In the genomic region with DNA sequence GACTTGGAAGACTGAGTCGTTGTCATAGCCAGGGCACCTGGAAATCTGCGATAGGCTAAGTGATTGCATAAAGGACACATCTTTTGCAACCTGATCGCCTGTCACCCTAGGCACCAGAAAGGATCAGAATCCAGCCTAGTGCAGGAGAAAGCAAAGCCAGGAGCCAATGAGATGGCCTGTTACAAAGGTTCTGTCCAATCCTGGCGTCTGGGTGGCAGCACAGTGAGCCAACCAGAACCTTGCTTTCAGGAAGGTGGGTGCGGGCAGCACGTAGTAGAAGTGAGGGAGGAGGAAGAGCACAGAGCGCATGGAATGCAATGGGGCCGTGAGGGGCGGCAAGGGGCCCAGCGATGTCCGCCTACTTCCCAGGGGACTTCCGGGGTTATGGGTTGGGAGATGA, we compare ENCODE assay signal across 1 cellular context.
TF ChIP-seq lines count a peak whose summit lies in the region.

No MANE protein-coding gene starts in this region.

TF ChIP-seq in GM23338, 12 proteins besides CTCF, POLR2A, EP300 and RAD21:
- TF ChIP-seq, protein P1, sequence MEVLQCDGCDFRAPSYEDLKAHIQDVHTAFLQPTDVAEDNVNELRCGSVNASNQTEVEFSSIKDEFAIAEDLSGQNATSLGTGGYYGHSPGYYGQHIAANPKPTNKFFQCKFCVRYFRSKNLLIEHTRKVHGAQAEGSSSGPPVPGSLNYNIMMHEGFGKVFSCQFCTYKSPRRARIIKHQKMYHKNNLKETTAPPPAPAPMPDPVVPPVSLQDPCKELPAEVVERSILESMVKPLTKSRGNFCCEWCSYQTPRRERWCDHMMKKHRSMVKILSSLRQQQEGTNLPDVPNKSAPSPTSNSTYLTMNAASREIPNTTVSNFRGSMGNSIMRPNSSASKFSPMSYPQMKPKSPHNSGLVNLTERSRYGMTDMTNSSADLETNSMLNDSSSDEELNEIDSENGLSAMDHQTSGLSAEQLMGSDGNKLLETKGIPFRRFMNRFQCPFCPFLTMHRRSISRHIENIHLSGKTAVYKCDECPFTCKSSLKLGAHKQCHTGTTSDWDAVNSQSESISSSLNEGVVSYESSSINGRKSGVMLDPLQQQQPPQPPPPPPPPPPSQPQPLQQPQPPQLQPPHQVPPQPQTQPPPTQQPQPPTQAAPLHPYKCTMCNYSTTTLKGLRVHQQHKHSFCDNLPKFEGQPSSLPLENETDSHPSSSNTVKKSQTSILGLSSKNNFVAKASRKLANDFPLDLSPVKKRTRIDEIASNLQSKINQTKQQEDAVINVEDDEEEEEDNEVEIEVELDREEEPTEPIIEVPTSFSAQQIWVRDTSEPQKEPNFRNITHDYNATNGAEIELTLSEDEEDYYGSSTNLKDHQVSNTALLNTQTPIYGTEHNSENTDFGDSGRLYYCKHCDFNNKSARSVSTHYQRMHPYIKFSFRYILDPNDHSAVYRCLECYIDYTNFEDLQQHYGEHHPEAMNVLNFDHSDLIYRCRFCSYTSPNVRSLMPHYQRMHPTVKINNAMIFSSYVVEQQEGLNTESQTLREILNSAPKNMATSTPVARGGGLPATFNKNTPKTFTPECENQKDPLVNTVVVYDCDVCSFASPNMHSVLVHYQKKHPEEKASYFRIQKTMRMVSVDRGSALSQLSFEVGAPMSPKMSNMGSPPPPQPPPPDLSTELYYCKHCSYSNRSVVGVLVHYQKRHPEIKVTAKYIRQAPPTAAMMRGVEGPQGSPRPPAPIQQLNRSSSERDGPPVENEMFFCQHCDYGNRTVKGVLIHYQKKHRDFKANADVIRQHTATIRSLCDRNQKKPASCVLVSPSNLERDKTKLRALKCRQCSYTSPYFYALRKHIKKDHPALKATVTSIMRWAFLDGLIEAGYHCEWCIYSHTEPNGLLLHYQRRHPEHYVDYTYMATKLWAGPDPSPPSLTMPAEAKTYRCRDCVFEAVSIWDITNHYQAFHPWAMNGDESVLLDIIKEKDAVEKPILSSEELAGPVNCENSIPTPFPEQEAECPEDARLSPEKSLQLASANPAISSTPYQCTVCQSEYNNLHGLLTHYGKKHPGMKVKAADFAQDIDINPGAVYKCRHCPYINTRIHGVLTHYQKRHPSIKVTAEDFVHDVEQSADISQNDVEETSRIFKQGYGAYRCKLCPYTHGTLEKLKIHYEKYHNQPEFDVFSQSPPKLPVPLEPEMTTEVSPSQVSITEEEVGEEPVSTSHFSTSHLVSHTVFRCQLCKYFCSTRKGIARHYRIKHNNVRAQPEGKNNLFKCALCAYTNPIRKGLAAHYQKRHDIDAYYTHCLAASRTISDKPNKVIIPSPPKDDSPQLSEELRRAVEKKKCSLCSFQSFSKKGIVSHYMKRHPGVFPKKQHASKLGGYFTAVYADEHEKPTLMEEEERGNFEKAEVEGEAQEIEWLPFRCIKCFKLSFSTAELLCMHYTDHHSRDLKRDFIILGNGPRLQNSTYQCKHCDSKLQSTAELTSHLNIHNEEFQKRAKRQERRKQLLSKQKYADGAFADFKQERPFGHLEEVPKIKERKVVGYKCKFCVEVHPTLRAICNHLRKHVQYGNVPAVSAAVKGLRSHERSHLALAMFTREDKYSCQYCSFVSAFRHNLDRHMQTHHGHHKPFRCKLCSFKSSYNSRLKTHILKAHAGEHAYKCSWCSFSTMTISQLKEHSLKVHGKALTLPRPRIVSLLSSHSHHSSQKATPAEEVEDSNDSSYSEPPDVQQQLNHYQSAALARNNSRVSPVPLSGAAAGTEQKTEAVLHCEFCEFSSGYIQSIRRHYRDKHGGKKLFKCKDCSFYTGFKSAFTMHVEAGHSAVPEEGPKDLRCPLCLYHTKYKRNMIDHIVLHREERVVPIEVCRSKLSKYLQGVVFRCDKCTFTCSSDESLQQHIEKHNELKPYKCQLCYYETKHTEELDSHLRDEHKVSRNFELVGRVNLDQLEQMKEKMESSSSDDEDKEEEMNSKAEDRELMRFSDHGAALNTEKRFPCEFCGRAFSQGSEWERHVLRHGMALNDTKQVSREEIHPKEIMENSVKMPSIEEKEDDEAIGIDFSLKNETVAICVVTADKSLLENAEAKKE (CRISPR knock-in tag; IDR thresholded peaks at IDR 0.05): no peak
- TF ChIP-seq ZNF331 (CRISPR knock-in tag; IDR thresholded peaks at IDR 0.05; ENCODE audit: low read depth): no peak
- TF ChIP-seq EZH2phosphoT487 (IDR thresholded peaks at IDR 0.05; ENCODE audit: unreplicated experiment): no peak
- TF ChIP-seq, protein P2, sequence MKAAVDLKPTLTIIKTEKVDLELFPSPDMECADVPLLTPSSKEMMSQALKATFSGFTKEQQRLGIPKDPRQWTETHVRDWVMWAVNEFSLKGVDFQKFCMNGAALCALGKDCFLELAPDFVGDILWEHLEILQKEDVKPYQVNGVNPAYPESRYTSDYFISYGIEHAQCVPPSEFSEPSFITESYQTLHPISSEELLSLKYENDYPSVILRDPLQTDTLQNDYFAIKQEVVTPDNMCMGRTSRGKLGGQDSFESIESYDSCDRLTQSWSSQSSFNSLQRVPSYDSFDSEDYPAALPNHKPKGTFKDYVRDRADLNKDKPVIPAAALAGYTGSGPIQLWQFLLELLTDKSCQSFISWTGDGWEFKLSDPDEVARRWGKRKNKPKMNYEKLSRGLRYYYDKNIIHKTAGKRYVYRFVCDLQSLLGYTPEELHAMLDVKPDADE (IDR thresholded peaks at IDR 0.05): no peak
- TF ChIP-seq ZNF114 (CRISPR knock-in tag; IDR thresholded peaks at IDR 0.05): no peak
- no peak for TF ChIP-seq NANOG (IDR thresholded peaks at IDR 0.05; ENCODE audit: borderline replicate concordance)
- TF ChIP-seq STAT1 (IDR thresholded peaks at IDR 0.05; ENCODE audit: unreplicated experiment): no peak
